In the genomic region with DNA sequence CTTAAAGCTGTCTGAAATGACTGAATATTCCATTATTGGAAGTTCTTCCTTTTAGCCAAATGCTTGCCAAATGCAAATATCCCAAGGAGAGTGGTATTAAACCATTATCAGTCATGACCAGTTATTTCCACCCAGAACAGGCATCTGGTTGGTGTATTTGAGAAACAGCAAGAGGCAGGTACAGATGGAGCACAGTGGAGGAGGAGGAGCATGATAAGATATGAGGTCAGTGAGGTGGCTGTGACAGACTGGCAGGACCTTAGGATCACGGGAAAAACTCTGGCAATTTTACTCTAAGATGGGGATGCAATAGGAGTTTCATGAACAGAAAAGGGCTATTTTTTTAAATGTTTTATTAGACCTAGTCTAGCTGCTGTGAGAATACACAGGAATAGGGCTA, we compare ENCODE assay signal across 2 cellular contexts.
TF ChIP-seq lines count a peak whose summit lies in the region.

No MANE protein-coding gene starts in this region.

TF ChIP-seq in K562, 482 proteins besides CTCF, POLR2A, EP300 and RAD21 (continued from another document and continues in another):
- TF ChIP-seq PKNOX1 (IDR thresholded peaks at IDR 0.05) (peak; percentile 77), TBP (optimal IDR thresholded peaks at IDR 0.05; ENCODE audit: low read depth, low read length) (peak; percentile 52), ZNF263 (CRISPR knock-in tag; IDR thresholded peaks at IDR 0.05; ENCODE audit: borderline replicate concordance) (peak; percentile 92), DPF2 (IDR thresholded peaks at IDR 0.05) (0 out of 2 replicates have a peak, but pooled peaks have one; percentile 37), FOXK2 (conservative IDR thresholded peaks at IDR 0.05 in 1 of 2, IDR thresholded peaks at IDR 0.05 in 1 of 2; ENCODE audit: low read depth in 2 of 2) (0 out of 4 replicates have a peak, but pooled peaks of 1 of the 2 experiments have one; percentile 13), ZNF592 (IDR thresholded peaks at IDR 0.05) (0 out of 2 replicates have a peak, but pooled peaks have one; percentile 9), KLF16 (IDR thresholded peaks at IDR 0.05) (0 out of 2 replicates have a peak, but pooled peaks have one; percentile 2), BHLHE40 (IDR thresholded peaks at IDR 0.05; ENCODE audit: low read length) (no peak), JUND (IDR thresholded peaks at IDR 0.05; ENCODE audit: borderline replicate concordance, low read depth, low read length) (no peak), JUND (tag; IDR thresholded peaks at IDR 0.05; ENCODE audit: borderline replicate concordance, low read depth, low read length) (peak; percentile 74; the same call in 1 of the 3 replicates), SETDB1 (IDR thresholded peaks at IDR 0.05; ENCODE audit: low read length) (no peak), POLR2AphosphoS2 (IDR thresholded peaks at IDR 0.05; ENCODE audit: low read length) (no peak), MCM2 (IDR thresholded peaks at IDR 0.05; ENCODE audit: low read depth) (no peak), FOXM1 (IDR thresholded peaks at IDR 0.05; ENCODE audit: low read depth) (peak; percentile 53; the same call in 1 of the 2 replicates), FOXM1 (CRISPR knock-in tag; IDR thresholded peaks at IDR 0.05; ENCODE audit: low read depth) (no peak), BMI1 (IDR thresholded peaks at IDR 0.05; ENCODE audit: low read length) (no peak), CBX2 (IDR thresholded peaks at IDR 0.05; ENCODE audit: insufficient read depth, low read length, poor library complexity, severe bottlenecking) (no peak), KLF13 (tag; IDR thresholded peaks at IDR 0.05; ENCODE audit: borderline replicate concordance, low read depth) (no peak), MCM5 (IDR thresholded peaks at IDR 0.05; ENCODE audit: low read depth) (no peak), SMARCC2 (IDR thresholded peaks at IDR 0.05; ENCODE audit: low read depth) (peak; percentile 3; the same call in 1 of the 2 replicates), ZNF79 (CRISPR knock-in tag; IDR thresholded peaks at IDR 0.05; ENCODE audit: low read depth) (no peak), SMAD2 (IDR thresholded peaks at IDR 0.05; ENCODE audit: low read depth, low read length) (no peak), MTF1 (CRISPR knock-in tag; IDR thresholded peaks at IDR 0.05; ENCODE audit: borderline replicate concordance) (no peak), KDM5B (IDR thresholded peaks at IDR 0.05; ENCODE audit: insufficient replicate concordance, low read depth, low read length) (peak; percentile 26), PML (IDR thresholded peaks at IDR 0.05; ENCODE audit: low read length) (peak; percentile 14; the same call in 1 of the 2 replicates), DNMT1 (IDR thresholded peaks at IDR 0.05) (no peak), CREM (IDR thresholded peaks at IDR 0.05; ENCODE audit: low read depth) (peak; percentile 41; the same call in 1 of the 2 replicates)
- TF ChIP-seq, protein P1, sequence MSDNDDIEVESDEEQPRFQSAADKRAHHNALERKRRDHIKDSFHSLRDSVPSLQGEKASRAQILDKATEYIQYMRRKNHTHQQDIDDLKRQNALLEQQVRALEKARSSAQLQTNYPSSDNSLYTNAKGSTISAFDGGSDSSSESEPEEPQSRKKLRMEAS (CRISPR knock-in tag; IDR thresholded peaks at IDR 0.05): no peak
- TF ChIP-seq, protein P2, sequence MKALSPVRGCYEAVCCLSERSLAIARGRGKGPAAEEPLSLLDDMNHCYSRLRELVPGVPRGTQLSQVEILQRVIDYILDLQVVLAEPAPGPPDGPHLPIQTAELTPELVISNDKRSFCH (CRISPR knock-in tag; IDR thresholded peaks at IDR 0.05): no peak
- TF ChIP-seq, protein P2 (tag; IDR thresholded peaks at IDR 0.05): 0 out of 2 replicates have a peak, but pooled peaks have one; percentile 22

TF ChIP-seq in SK-N-SH treated with all-trans-retinoic acid at 6 μM for 48 hours, 23 proteins besides CTCF, POLR2A, EP300 and RAD21 (continued from another document):
- TF ChIP-seq, protein P3, sequence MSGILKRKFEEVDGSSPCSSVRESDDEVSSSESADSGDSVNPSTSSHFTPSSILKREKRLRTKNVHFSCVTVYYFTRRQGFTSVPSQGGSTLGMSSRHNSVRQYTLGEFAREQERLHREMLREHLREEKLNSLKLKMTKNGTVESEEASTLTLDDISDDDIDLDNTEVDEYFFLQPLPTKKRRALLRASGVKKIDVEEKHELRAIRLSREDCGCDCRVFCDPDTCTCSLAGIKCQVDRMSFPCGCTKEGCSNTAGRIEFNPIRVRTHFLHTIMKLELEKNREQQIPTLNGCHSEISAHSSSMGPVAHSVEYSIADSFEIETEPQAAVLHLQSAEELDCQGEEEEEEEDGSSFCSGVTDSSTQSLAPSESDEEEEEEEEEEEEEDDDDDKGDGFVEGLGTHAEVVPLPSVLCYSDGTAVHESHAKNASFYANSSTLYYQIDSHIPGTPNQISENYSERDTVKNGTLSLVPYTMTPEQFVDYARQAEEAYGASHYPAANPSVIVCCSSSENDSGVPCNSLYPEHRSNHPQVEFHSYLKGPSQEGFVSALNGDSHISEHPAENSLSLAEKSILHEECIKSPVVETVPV (CRISPR knock-in tag; IDR thresholded peaks at IDR 0.05): no peak
- TF ChIP-seq ZC3H10 (CRISPR knock-in tag; IDR thresholded peaks at IDR 0.05) (no peak), ZNF70 (CRISPR knock-in tag; IDR thresholded peaks at IDR 0.05) (no peak), ZFP3 (CRISPR knock-in tag; IDR thresholded peaks at IDR 0.05) (no peak)
TF ChIP-seq in SK-N-SH treated with all-trans-retinoic acid at 6 μM for 48 hours: peak in this region for 0.
